Comparison of ENCODE assay signal across 2 cellular contexts in the genomic region with DNA sequence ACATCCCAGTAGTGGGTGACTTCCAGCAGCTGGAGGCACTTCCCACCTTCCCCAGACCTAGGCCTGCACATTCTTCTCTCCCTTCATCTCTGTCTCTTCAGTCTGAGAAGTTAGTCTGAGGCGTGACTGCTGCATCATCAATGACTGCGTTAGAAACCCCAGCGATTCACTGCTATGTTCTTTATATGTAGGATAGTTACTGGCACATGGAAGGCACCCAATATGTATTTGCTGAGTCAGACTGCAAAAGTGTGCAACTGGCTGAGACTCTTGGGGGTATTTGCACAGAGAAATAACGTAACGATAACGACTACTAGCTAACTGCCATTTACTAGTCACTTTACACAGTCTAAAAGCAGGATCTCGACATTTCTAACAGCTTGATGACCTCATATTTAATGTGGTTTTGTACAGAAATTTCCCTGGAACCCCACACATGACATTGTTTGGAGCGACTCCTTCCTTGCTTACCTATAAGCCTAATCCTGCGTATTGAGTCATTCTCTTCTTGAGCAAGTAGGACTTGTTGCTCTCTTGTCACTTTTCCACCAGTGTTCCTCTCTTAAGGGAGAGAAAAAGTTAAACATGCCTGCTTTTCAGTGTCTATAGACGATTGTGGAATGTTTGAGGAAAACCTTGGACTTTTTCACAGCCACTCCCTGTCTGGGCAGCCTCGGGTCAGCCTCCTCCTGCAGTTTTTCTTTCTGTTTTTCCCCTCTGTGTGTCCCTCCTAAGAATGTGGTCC.
TF ChIP-seq lines count a peak whose summit lies in the region.

No MANE protein-coding gene starts in this region.

TF ChIP-seq in A549, 52 proteins besides CTCF, POLR2A, EP300 and RAD21:
- no peak for TF ChIP-seq KDM1A (IDR thresholded peaks at IDR 0.05; ENCODE audit: low read depth)
- TF ChIP-seq, protein P1, sequence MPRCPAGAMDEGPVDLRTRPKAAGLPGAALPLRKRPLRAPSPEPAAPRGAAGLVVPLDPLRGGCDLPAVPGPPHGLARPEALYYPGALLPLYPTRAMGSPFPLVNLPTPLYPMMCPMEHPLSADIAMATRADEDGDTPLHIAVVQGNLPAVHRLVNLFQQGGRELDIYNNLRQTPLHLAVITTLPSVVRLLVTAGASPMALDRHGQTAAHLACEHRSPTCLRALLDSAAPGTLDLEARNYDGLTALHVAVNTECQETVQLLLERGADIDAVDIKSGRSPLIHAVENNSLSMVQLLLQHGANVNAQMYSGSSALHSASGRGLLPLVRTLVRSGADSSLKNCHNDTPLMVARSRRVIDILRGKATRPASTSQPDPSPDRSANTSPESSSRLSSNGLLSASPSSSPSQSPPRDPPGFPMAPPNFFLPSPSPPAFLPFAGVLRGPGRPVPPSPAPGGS (IDR thresholded peaks at IDR 0.05) = no peak
- TF ChIP-seq CHD4 (IDR thresholded peaks at IDR 0.05; ENCODE audit: borderline replicate concordance) = no peak
- peak; percentile 26 for TF ChIP-seq NFE2L2 (conservative IDR thresholded peaks at IDR 0.05; ENCODE audit: low read length)
- TF ChIP-seq MAFK (IDR thresholded peaks at IDR 0.05; ENCODE audit: partially characterized antibody) = peak; percentile 97
- TF ChIP-seq GATA3 (IDR thresholded peaks at IDR 0.05; ENCODE audit: borderline replicate concordance) = no peak
- TF ChIP-seq, protein P2, sequence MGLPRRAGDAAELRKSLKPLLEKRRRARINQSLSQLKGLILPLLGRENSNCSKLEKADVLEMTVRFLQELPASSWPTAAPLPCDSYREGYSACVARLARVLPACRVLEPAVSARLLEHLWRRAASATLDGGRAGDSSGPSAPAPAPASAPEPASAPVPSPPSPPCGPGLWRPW (IDR thresholded peaks at IDR 0.05) = no peak
- TF ChIP-seq CBX8 (IDR thresholded peaks at IDR 0.05) = no peak
- TF ChIP-seq JUN (IDR thresholded peaks at IDR 0.05) = 0 out of 5 replicates have a peak, but pooled peaks of 1 of the 2 experiments have one; percentile 21
- TF ChIP-seq POLR2AphosphoS2 (conservative IDR thresholded peaks at IDR 0.05; ENCODE audit: low read length) = no peak
- TF ChIP-seq EHF (CRISPR knock-in tag; IDR thresholded peaks at IDR 0.05) = no peak
- no peak for TF ChIP-seq SREBF2 (IDR thresholded peaks at IDR 0.05)
- no peak for TF ChIP-seq ZNF302 (CRISPR knock-in tag; IDR thresholded peaks at IDR 0.05)
- no peak for TF ChIP-seq ZC3H11A (IDR thresholded peaks at IDR 0.05)
- TF ChIP-seq HOXA7 (CRISPR knock-in tag; IDR thresholded peaks at IDR 0.05) = no peak
- TF ChIP-seq RFX5 (IDR thresholded peaks at IDR 0.05) = no peak
- no peak for TF ChIP-seq TFCP2L1 (CRISPR knock-in tag; IDR thresholded peaks at IDR 0.05)
- TF ChIP-seq, protein P3, sequence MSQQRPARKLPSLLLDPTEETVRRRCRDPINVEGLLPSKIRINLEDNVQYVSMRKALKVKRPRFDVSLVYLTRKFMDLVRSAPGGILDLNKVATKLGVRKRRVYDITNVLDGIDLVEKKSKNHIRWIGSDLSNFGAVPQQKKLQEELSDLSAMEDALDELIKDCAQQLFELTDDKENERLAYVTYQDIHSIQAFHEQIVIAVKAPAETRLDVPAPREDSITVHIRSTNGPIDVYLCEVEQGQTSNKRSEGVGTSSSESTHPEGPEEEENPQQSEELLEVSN (IDR thresholded peaks at IDR 0.05; ENCODE audit: borderline replicate concordance, low read depth) = no peak
- no peak; the same call in 1 of the 2 replicates for TF ChIP-seq FOSL2 (IDR thresholded peaks at IDR 0.05)
- peak; percentile 24; the same call in 1 of the 2 replicates for TF ChIP-seq FOSL2 (CRISPR knock-in tag; IDR thresholded peaks at IDR 0.05)
- TF ChIP-seq SMC3 (IDR thresholded peaks at IDR 0.05) = no peak
- TF ChIP-seq EHMT2 (IDR thresholded peaks at IDR 0.05; ENCODE audit: low read depth) = no peak
- TF ChIP-seq HEYL (CRISPR knock-in tag; IDR thresholded peaks at IDR 0.05) = no peak
- no peak for TF ChIP-seq RARB (CRISPR knock-in tag; IDR thresholded peaks at IDR 0.05)
- no peak for TF ChIP-seq CBX2 (IDR thresholded peaks at IDR 0.05; ENCODE audit: borderline replicate concordance, low read depth)
- peak; percentile 7; the same call in 1 of the 2 replicates for TF ChIP-seq JUNB (IDR thresholded peaks at IDR 0.05)
- TF ChIP-seq, protein P4, sequence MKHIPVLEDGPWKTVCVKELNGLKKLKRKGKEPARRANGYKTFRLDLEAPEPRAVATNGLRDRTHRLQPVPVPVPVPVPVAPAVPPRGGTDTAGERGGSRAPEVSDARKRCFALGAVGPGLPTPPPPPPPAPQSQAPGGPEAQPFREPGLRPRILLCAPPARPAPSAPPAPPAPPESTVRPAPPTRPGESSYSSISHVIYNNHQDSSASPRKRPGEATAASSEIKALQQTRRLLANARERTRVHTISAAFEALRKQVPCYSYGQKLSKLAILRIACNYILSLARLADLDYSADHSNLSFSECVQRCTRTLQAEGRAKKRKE (CRISPR knock-in tag; IDR thresholded peaks at IDR 0.05; ENCODE audit: low read depth) = no peak
- TF ChIP-seq CHD2 (IDR thresholded peaks at IDR 0.05; ENCODE audit: low read length, partially characterized antibody) = no peak

TF ChIP-seq in IMR-90, 13 proteins besides CTCF, POLR2A, EP300 and RAD21:
- TF ChIP-seq BHLHE40 (IDR thresholded peaks at IDR 0.05; ENCODE audit: low read depth, low read length) = no peak
- peak; percentile 61 for TF ChIP-seq MAFK (IDR thresholded peaks at IDR 0.05; ENCODE audit: low read depth, low read length)
